Comparison of ENCODE assay signal across 27 cellular contexts in genomic region chr7:133185512-133185911, GRCh38.
"Had no signal": no experiment of that assay in that cellular context is flagged by ENCODE, and none has a peak within 500 bp of the region (broad histone marks: within the 10 kb centered on the region; RNA-seq: fewer than 3 reads in every experiment).

No MANE protein-coding gene starts in this region.

- H3K36me3 ChIP-seq: esophagus squamous epithelium, gastrocnemius medialis, heart right ventricle, left lung, lower lobe of right lung had no signal

- H3K27me3 ChIP-seq: esophagus squamous epithelium, gastrocnemius medialis, left lung had no signal

- FAIRE-seq: endometrium, islet of Langerhans, keratinocyte had no signal

- H3K4me1 Mint-ChIP-seq: mesothelial cell of epicardium, naive B cell had no signal

- H3K9me3 ChIP-seq: esophagus squamous epithelium, gastrocnemius medialis, heart right ventricle, left lung, lower lobe of right lung, mucosa of descending colon had no signal

- DNase-seq: cortex of kidney; effector CD8-positive, alpha-beta T cell; effector memory CD8-positive, alpha-beta T cell; endodermal cell; erythroblast; esophagus squamous epithelium; foreskin fibroblast; gastrocnemius medialis; glutamatergic neuron; head of caudate nucleus; heart right ventricle; hippocampal formation; left cardiac atrium; left lung; left ventricle myocardium superior; lower lobe of right lung; mesenchymal stem cell; mucosa of descending colon; naive B cell; naive thymus-derived CD8-positive, alpha-beta T cell had no signal

- H3K27ac Mint-ChIP-seq: dendritic cell treated with granulocyte-macrophage colony-stimulating factor and Interleukin-4, amounts not matched to agents 40 ng/mL and 50 ng/mL, for 4 days; effector memory CD8-positive, alpha-beta T cell; endodermal cell; mesothelial cell of epicardium; naive B cell; naive thymus-derived CD8-positive, alpha-beta T cell had no signal

- H3K9me3 Mint-ChIP-seq: dendritic cell treated with granulocyte-macrophage colony-stimulating factor and Interleukin-4, amounts not matched to agents 40 ng/mL and 50 ng/mL, for 4 days; effector memory CD8-positive, alpha-beta T cell; endodermal cell; mesothelial cell of epicardium had no signal

- H3K4me3 Mint-ChIP-seq: dendritic cell treated with granulocyte-macrophage colony-stimulating factor and Interleukin-4, amounts not matched to agents 40 ng/mL and 50 ng/mL, for 4 days; effector memory CD8-positive, alpha-beta T cell; endodermal cell; mesothelial cell of epicardium; naive B cell; naive thymus-derived CD8-positive, alpha-beta T cell had no signal

- ATAC-seq: effector memory CD8-positive, alpha-beta T cell; esophagus mucosa; gastrocnemius medialis; heart right ventricle; left cardiac atrium; left lung; left ventricle myocardium superior; lower lobe of right lung; naive thymus-derived CD8-positive, alpha-beta T cell had no signal

- H3K4me1 ChIP-seq: esophagus squamous epithelium, gastrocnemius medialis, heart right ventricle, left lung, lower lobe of right lung had no signal

- H3K36me3 Mint-ChIP-seq: mesothelial cell of epicardium; naive B cell; naive thymus-derived CD8-positive, alpha-beta T cell had no signal

- H3K27ac ChIP-seq: epithelial cell of prostate, esophagus squamous epithelium, gastrocnemius medialis, heart right ventricle, left lung, lower lobe of right lung had no signal

- H3K4me3 ChIP-seq: esophagus squamous epithelium, gastrocnemius medialis, heart right ventricle, left lung, lower lobe of right lung, mucosa of descending colon had no signal
